In genomic region chr7:37495574-37496184, GRCh38 we compare ENCODE assay signal across 8 cellular contexts. TPM values are rescaled to one million over a fixed set of nuclear protein-coding genes. Genes with fewer than 3 reads are reported as not detected.
A peak's percentile ranks its signal among the peaks of the same experiment; 100 is the strongest.
DNase-seq lines count a peak whose midpoint lies in the region; ATAC-seq and TF ChIP-seq lines count a peak whose summit lies in the region.

No MANE protein-coding gene starts in this region.

- H3K27me3 ChIP-seq in breast epithelium = no peaks in the 10 kb centered on the region

- TF ChIP-seq CTCF in breast epithelium (IDR thresholded peaks at IDR 0.05) (peak; percentile 38 to 67 (median 64)), mesothelial cell of epicardium (IDR thresholded peaks at IDR 0.05; ENCODE audit: unreplicated experiment) (peak; percentile 90)

- no peak for ATAC-seq in GM18498 (IDR thresholded peaks at IDR 0.05; ENCODE audit: unreplicated experiment)

- TF ChIP-seq POLR2A in breast epithelium (IDR thresholded peaks at IDR 0.05) = no peak

- H3K4me3 ChIP-seq in breast epithelium = no peak overlapping the region

- no peak overlapping the region for H3K27ac Mint-ChIP-seq in mesothelial cell of epicardium

- peaks cover 2% of the 10 kb centered on the region for H3K4me1 Mint-ChIP-seq in mesothelial cell of epicardium

- H3K9me3 Mint-ChIP-seq in mesothelial cell of epicardium = no peaks in the 10 kb centered on the region

- H3K36me3 ChIP-seq in breast epithelium = no peaks in the 10 kb centered on the region

- H3K9me3 ChIP-seq in breast epithelium = no peaks in the 10 kb centered on the region

- no peaks in the 10 kb centered on the region for H3K27me3 Mint-ChIP-seq in mesothelial cell of epicardium (ENCODE audit: low read depth)

- intact Hi-C loops in breast epithelium (cut with DNase I; ENCODE audit: low total_unique reads) = loop anchor here (5.0 kb wide), 1 partner anchor 872 kb away; no protein-coding TSS in a partner anchor

- no peak overlapping the region for H3K27ac ChIP-seq in breast epithelium

- no peaks in the 10 kb centered on the region for H3K36me3 Mint-ChIP-seq in mesothelial cell of epicardium

- no peak overlapping the region for H3K4me3 Mint-ChIP-seq in mesothelial cell of epicardium

- H3K4me1 ChIP-seq in breast epithelium = no peaks in the 10 kb centered on the region

- DNase-seq in NCI-H1105 treated with DMSO at 0.1 percent for 48 hours (lab: John Stamatoyannopoulos, UW) = peak; percentile 16
- DNase-seq in NCI-H1105 (lab: John Stamatoyannopoulos, UW) = no peak
- DNase-seq in NAMALWA (ENCODE audit: low spot score) = peak; percentile 73
- no peak for DNase-seq in breast epithelium (ENCODE audit: low spot score in 2 of 2)
- no peak for DNase-seq in mesothelial cell of epicardium (ENCODE audit: low spot score in 2 of 2, unreplicated experiment in 2 of 2)
- DNase-seq in T-helper 9 cell = no peak
- no peak for DNase-seq in NCI-H2029 (lab: John Stamatoyannopoulos, UW)

RNA-seq across cellular contexts. Expression of gene ELMO1, which starts 47.0 kb away (rescaled TPM):
- total RNA-seq in breast epithelium (100 to 1,000 TPM in 1 of 3 donors, 10 to 100 TPM in 2; 49.5 to 110 (median 66.9) TPM), mesothelial cell of epicardium (6.7 to 12.0 TPM (median 9.6 TPM) in 3 replicates)

Comparison
In these comparisons a context has a peak if more than half of its experiments do, and no peak if none do; other contexts are left out.
1. DNase-seq: peak in NCI-H1105 treated with DMSO at 0.1 percent for 48 hours (single experiment) and NAMALWA (single experiment); none in NCI-H1105 (single experiment), breast epithelium (0 of 2), mesothelial cell of epicardium (0 of 2), T-helper 9 cell (single experiment) and NCI-H2029 (single experiment).